1 cellular context compared by ENCODE assay signal in the genomic region with DNA sequence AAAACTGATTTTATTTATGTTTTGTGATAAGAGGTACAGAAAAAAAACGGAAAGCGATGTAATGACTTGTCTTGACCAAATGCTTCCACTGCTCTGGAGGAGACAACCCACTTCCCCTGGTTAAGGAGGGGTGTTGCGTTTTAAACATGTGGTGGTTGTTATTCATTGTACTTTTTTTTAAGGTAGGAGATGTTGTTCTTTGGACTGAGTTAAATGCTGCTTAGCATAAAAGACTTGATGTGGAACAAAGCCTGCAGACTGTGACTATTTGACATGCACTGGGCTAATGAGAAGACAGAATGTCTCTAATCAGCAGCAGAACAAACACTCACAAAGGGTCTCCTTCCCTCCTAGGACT.
TF ChIP-seq lines count a peak whose summit lies in the region.

No MANE protein-coding gene starts in this region.

TF ChIP-seq in WTC11, 78 proteins besides CTCF, POLR2A, EP300 and RAD21 (continued from another document):
- no peak for TF ChIP-seq PRDM15 (CRISPR knock-in tag; IDR thresholded peaks at IDR 0.05)
- TF ChIP-seq, protein P1, sequence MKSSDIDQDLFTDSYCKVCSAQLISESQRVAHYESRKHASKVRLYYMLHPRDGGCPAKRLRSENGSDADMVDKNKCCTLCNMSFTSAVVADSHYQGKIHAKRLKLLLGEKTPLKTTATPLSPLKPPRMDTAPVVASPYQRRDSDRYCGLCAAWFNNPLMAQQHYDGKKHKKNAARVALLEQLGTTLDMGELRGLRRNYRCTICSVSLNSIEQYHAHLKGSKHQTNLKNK (CRISPR knock-in tag; IDR thresholded peaks at IDR 0.05), result no peak
- TF ChIP-seq ZNF263 (CRISPR knock-in tag; IDR thresholded peaks at IDR 0.05; ENCODE audit: low read depth), result no peak
- TF ChIP-seq, protein P2, sequence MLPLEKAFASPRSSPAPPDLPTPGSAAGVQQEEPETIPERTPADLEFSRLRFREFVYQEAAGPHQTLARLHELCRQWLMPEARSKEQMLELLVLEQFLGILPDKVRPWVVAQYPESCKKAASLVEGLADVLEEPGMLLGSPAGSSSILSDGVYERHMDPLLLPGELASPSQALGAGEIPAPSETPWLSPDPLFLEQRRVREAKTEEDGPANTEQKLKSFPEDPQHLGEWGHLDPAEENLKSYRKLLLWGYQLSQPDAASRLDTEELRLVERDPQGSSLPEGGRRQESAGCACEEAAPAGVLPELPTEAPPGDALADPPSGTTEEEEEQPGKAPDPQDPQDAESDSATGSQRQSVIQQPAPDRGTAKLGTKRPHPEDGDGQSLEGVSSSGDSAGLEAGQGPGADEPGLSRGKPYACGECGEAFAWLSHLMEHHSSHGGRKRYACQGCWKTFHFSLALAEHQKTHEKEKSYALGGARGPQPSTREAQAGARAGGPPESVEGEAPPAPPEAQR (CRISPR knock-in tag; IDR thresholded peaks at IDR 0.05), result no peak
- TF ChIP-seq ERG (CRISPR knock-in tag; IDR thresholded peaks at IDR 0.05), result no peak
- no peak for TF ChIP-seq FOXP1 (CRISPR knock-in tag; IDR thresholded peaks at IDR 0.05; ENCODE audit: borderline replicate concordance)
- TF ChIP-seq ZNF121 (CRISPR knock-in tag; IDR thresholded peaks at IDR 0.05), result no peak
- no peak for TF ChIP-seq HMGA2 (CRISPR knock-in tag; IDR thresholded peaks at IDR 0.05)
- TF ChIP-seq TCF7 (CRISPR knock-in tag; IDR thresholded peaks at IDR 0.05; ENCODE audit: low read depth), result no peak
